Comparison of ENCODE assay signal across 26 cellular contexts in genomic region chr18:35182151-35182550, GRCh38. TPM values are rescaled to one million over a fixed set of nuclear protein-coding genes. Genes with fewer than 3 reads are reported as not detected.
DNase-seq lines count a peak whose midpoint lies in the region; ATAC-seq, FAIRE-seq and TF ChIP-seq lines count a peak whose summit lies in the region.
"Had no signal": no experiment of that assay in that cellular context is flagged by ENCODE, and none has a peak within 500 bp of the region (broad histone marks: within the 10 kb centered on the region; RNA-seq: fewer than 3 reads in every experiment).

No MANE protein-coding gene starts in this region.

- H4K12ac ChIP-seq in trophoblast cell (ENCODE audit: low read depth, low read length), result no peak overlapping the region

- no peak overlapping the region for H3K4me2 ChIP-seq in trophoblast cell (ENCODE audit: low read length)
- H3K4me2 ChIP-seq: BLaER1 treated with 17β-estradiol and CSF1 and Interleukin-3, amounts not matched to agents 10 nM and 100 nM; KMS-11 had no signal

- H3K23ac ChIP-seq in trophoblast cell (ENCODE audit: low read length), result no peak overlapping the region

- H2BK5ac ChIP-seq in trophoblast cell (ENCODE audit: low read depth, low read length, poor library complexity), result no peak overlapping the region

- H3K4ac ChIP-seq in trophoblast cell (ENCODE audit: low read depth, low read length), result no peak overlapping the region

- no peak overlapping the region for H3K14ac ChIP-seq in trophoblast cell (ENCODE audit: low read length)

- no peaks in the 10 kb centered on the region for H3K36me3 ChIP-seq in bronchial epithelial cell (ENCODE audit: control insufficient read depth, insufficient read depth, low read length)
- no peaks in the 10 kb centered on the region for H3K36me3 ChIP-seq in trophoblast cell (ENCODE audit: control insufficient read depth in 1 of 2, insufficient read depth in 2 of 2, low read length in 2 of 2)
- H3K36me3 ChIP-seq: BLaER1 treated with 17β-estradiol and CSF1 and Interleukin-3, amounts not matched to agents 10 nM and 100 nM; Peyer's patch had no signal

- DNase-seq in AG10803 (ENCODE audit: low read depth), result peak; percentile 79
- DNase-seq in GM04504 (ENCODE audit: low read depth), result peak; percentile 51
- no peak for DNase-seq in bronchial epithelial cell (ENCODE audit: low read depth)
- peak in 1 of 2 donors; percentile 12 for DNase-seq in trophoblast cell
- no peak for DNase-seq in KG1 (lab: John Stamatoyannopoulos, UW)
- DNase-seq in NCI-H510A (lab: John Stamatoyannopoulos, UW), result no peak
- DNase-seq: 8988T; ACHN; AML-193; CD4-positive, alpha-beta T cell; DMS53; GDM1; H7; NCI-H1092; NCI-H1417 treated with DMSO at 0.1 percent for 48 hours; NCI-H1694 treated with DMSO at 0.1 percent for 48 hours; NCI-H2081; NCI-H2227 treated with DMSO at 0.1 percent for 48 hours; NCI-H69; Peyer's patch; SHP77 treated with DMSO at 0.1 percent for 48 hours had no signal

- no peak overlapping the region for H3K9ac ChIP-seq in trophoblast cell (ENCODE audit: low read length)
- H3K9ac ChIP-seq: BLaER1 treated with 17β-estradiol and CSF1 and Interleukin-3, amounts not matched to agents 10 nM and 100 nM; KMS-11 had no signal

- no CpG with 5 or more reads among the region's 6 CpGs for WGBS in trophoblast cell (ENCODE audit: extremely low coverage, insufficient coverage, insufficient read length)

- TF ChIP-seq CTCF in AG10803 (conservative IDR thresholded peaks at IDR 0.05; ENCODE audit: low read length) (no peak), bronchial epithelial cell (IDR thresholded peaks at IDR 0.05; ENCODE audit: insufficient read depth, low read length, severe bottlenecking) (no peak)

- H3K4me1 ChIP-seq in trophoblast cell (ENCODE audit: control insufficient read depth in 1 of 2, insufficient read depth in 2 of 2, low read length in 2 of 2), result no peaks in the 10 kb centered on the region
- H3K4me1 ChIP-seq: Peyer's patch had no signal

- no peak overlapping the region for H4K8ac ChIP-seq in trophoblast cell (ENCODE audit: low read depth, low read length)

- no peak overlapping the region for H3K18ac ChIP-seq in trophoblast cell (ENCODE audit: low read length)

- no peak overlapping the region for H4K91ac ChIP-seq in trophoblast cell (ENCODE audit: low read depth, low read length)

- H3K4me3 ChIP-seq in AG10803 (ENCODE audit: low read length), result no peak overlapping the region
- H3K4me3 ChIP-seq in bronchial epithelial cell (ENCODE audit: low read depth, low read length), result no peak overlapping the region
- H3K4me3 ChIP-seq in trophoblast cell (ENCODE audit: low read depth, low read length), result peak overlapping the region; percentile 36
- H3K4me3 ChIP-seq: BLaER1 treated with 17β-estradiol and CSF1 and Interleukin-3, amounts not matched to agents 10 nM and 100 nM; Peyer's patch had no signal

- no peak overlapping the region for H2AK5ac ChIP-seq in trophoblast cell (ENCODE audit: low read length)

- H3K27me3 ChIP-seq in bronchial epithelial cell (ENCODE audit: control insufficient read depth, insufficient read depth, low read length), result no peaks in the 10 kb centered on the region
- H3K27me3 ChIP-seq in trophoblast cell (ENCODE audit: insufficient read depth, low read length), result no peaks in the 10 kb centered on the region
- H3K27me3 ChIP-seq: BLaER1 treated with 17β-estradiol and CSF1 and Interleukin-3, amounts not matched to agents 10 nM and 100 nM; Peyer's patch had no signal

- no peak for ATAC-seq in HG03342 (IDR thresholded peaks at IDR 0.05; ENCODE audit: unreplicated experiment)

- no peaks in the 10 kb centered on the region for H3K79me1 ChIP-seq in trophoblast cell (ENCODE audit: low read length)

- H2BK120ac ChIP-seq in trophoblast cell (ENCODE audit: insufficient read depth, low read length, poor library complexity), result no peak overlapping the region

- H3K9me3 ChIP-seq in trophoblast cell (ENCODE audit: insufficient read depth, low read depth, low read length), result no peaks in the 10 kb centered on the region
- H3K9me3 ChIP-seq: Peyer's patch had no signal

- no peaks in the 10 kb centered on the region for H3K79me2 ChIP-seq in trophoblast cell (ENCODE audit: control insufficient read depth, insufficient read depth, low read length, poor library complexity)

- no peak overlapping the region for H2BK12ac ChIP-seq in trophoblast cell (ENCODE audit: low read length)

- no peak overlapping the region for H3K27ac ChIP-seq in trophoblast cell (ENCODE audit: low read depth, low read length)
- H3K27ac ChIP-seq: BLaER1 treated with 17β-estradiol and CSF1 and Interleukin-3, amounts not matched to agents 10 nM and 100 nM; KMS-11; Peyer's patch had no signal

- peak; percentile 62 for FAIRE-seq in bronchial epithelial cell (lab: Jason Lieb, UNC)
- FAIRE-seq: GM12892, GM19239 had no signal

- H2AFZ ChIP-seq in trophoblast cell (ENCODE audit: insufficient read depth, low read length, poor library complexity), result no peak overlapping the region

RNA-seq across cellular contexts. Expression of gene ZNF397, which starts 58.7 kb away (rescaled TPM):
- 12.4 and 15.0 TPM in 2 replicates for total RNA-seq in bronchial epithelial cell
- 7.0 and 8.2 TPM in 2 replicates for polyA plus RNA-seq in trophoblast cell (2013)

Comparison
In these comparisons a context has a peak if more than half of its experiments do, and no peak if none do; other contexts are left out.
1. DNase-seq: peak in AG10803 (single experiment) and GM04504 (single experiment); none in bronchial epithelial cell (single experiment), KG1 (single experiment) and NCI-H510A (single experiment).